In genomic region chr20:46977909-46978588, GRCh38 we compare ENCODE assay signal across 18 cellular contexts.
DNase-seq lines count a peak whose midpoint lies in the region; ATAC-seq and TF ChIP-seq lines count a peak whose summit lies in the region.
"Had no signal": no experiment of that assay in that cellular context is flagged by ENCODE, and none has a peak within 500 bp of the region (broad histone marks: within the 10 kb centered on the region; RNA-seq: fewer than 3 reads in every experiment).

No MANE protein-coding gene starts in this region.

- peaks cover 57% of the 10 kb centered on the region for H3K27me3 Mint-ChIP-seq in activated CD4-positive, alpha-beta T cell treated with anti-CD3 and anti-CD28 coated beads, Interleukin-2, amount 10 ng/mL, durations not matched to agents 7 days and 5 days
- H3K27me3 Mint-ChIP-seq in activated CD4-positive, alpha-beta T cell treated with anti-CD3 and anti-CD28 coated beads for 36 hours = peaks cover 33% of the 10 kb centered on the region
- no peaks in the 10 kb centered on the region for H3K27me3 Mint-ChIP-seq in endodermal cell (ENCODE audit: insufficient read depth)

- H2BK15ac ChIP-seq in neuronal stem cell (ENCODE audit: low read length) = peak overlapping the region; percentile 1

- TF ChIP-seq POLR2A in esophagus squamous epithelium (IDR thresholded peaks at IDR 0.05) = no peak

- H3K36me3 ChIP-seq in SJCRH30 (no peaks in the 10 kb centered on the region), endodermal cell (ENCODE audit: control insufficient read depth, insufficient read depth, low read length) (no peaks in the 10 kb centered on the region), neuronal stem cell (replicated peaks in 1 of 2; ENCODE audit: control insufficient read depth in 2 of 2, insufficient read depth in 2 of 2, low read length in 2 of 2) (no peaks in the 10 kb centered on the region), PC-9 (ENCODE audit: low read depth) (no peaks in the 10 kb centered on the region), esophagus squamous epithelium (no peaks in the 10 kb centered on the region)
- H3K36me3 ChIP-seq: BE2C had no signal

- POLR2A ChIA-PET in activated CD4-positive, alpha-beta T cell treated with anti-CD3 and anti-CD28 coated beads, Interleukin-2, amount 10 ng/mL, durations not matched to agents 7 days and 5 days (lab: Charles Lee) = no interaction called here
- POLR2A ChIA-PET in activated CD4-positive, alpha-beta T cell treated with anti-CD3 and anti-CD28 coated beads for 36 hours (lab: Charles Lee) = no interaction called here
- POLR2A ChIA-PET in PC-9 (lab: Charles Lee; ENCODE audit: unreplicated experiment) = no interaction called here

- no peak overlapping the region for H2BK5ac ChIP-seq in neuronal stem cell (ENCODE audit: low read length)

- no peak overlapping the region for H3K4ac ChIP-seq in neuronal stem cell (ENCODE audit: low read length)

- H3K79me1 ChIP-seq in neuronal stem cell (ENCODE audit: low read depth, low read length) = no peaks in the 10 kb centered on the region

- H3K18ac ChIP-seq in neuronal stem cell (ENCODE audit: low read length) = no peak overlapping the region

- H3K9ac ChIP-seq in endodermal cell (ENCODE audit: extremely low read depth, low read length, poor library complexity, severe bottlenecking) (no peak overlapping the region), neuronal stem cell (ENCODE audit: low read depth, low read length, poor library complexity) (no peak overlapping the region)

- H4K91ac ChIP-seq in neuronal stem cell (ENCODE audit: low read depth, low read length, poor library complexity) = no peak overlapping the region

- H2BK120ac ChIP-seq in neuronal stem cell (ENCODE audit: low read depth, low read length) = no peak overlapping the region

- H3K9me3 ChIP-seq in SJCRH30 (replicated peaks) (peaks cover under 1% of the 10 kb centered on the region), endodermal cell (ENCODE audit: control insufficient read depth, low read length) (peaks cover 9% of the 10 kb centered on the region), neuronal stem cell (replicated peaks in 1 of 2; ENCODE audit: control insufficient read depth in 2 of 2, insufficient read depth in 1 of 2, low read depth in 1 of 2, low read length in 2 of 2) (no peaks in the 10 kb centered on the region), PC-9 (ENCODE audit: insufficient read depth, low read depth) (peaks cover 6% of the 10 kb centered on the region), esophagus squamous epithelium (peaks cover 0 to 10% (median 3%) of the 10 kb centered on the region in 3 donors)
- H3K9me3 ChIP-seq: BE2C had no signal

- no peaks in the 10 kb centered on the region for H3K9me2 ChIP-seq in PC-9 (ENCODE audit: insufficient read depth)

- 94 to 96% methylated on average over 13 of the region's 13 CpGs for WGBS in endodermal cell (ENCODE audit: insufficient coverage in 1 of 2, insufficient read length in 1 of 2), 2 experiments
- WGBS in neuronal stem cell (ENCODE audit: extremely low coverage in 2 of 2, insufficient read length in 2 of 2, insufficient replicate concordance in 1 of 2), 2 donors = no CpG with 5 or more reads among the region's 13 CpGs
- 83 to 85% methylated on average over 10 to 12 of the region's 13 CpGs for WGBS in esophagus squamous epithelium, 2 donors

- no peak overlapping the region for H3K14ac ChIP-seq in neuronal stem cell (ENCODE audit: low read length)

- CTCF ChIA-PET in activated CD4-positive, alpha-beta T cell treated with anti-CD3 and anti-CD28 coated beads, Interleukin-2, amount 10 ng/mL, durations not matched to agents 7 days and 5 days (lab: Charles Lee) = no interaction called here
- CTCF ChIA-PET in activated CD4-positive, alpha-beta T cell treated with anti-CD3 and anti-CD28 coated beads for 36 hours (lab: Charles Lee) = interaction anchor here (0.7 kb wide), 1 partner anchor 1235 kb away, joined by 3 read pairs; no protein-coding TSS in a partner anchor
- CTCF ChIA-PET in PC-9 (lab: Charles Lee) = no interaction called here

- H3K4me1 Mint-ChIP-seq in activated CD4-positive, alpha-beta T cell treated with anti-CD3 and anti-CD28 coated beads, Interleukin-2, amount 10 ng/mL, durations not matched to agents 7 days and 5 days = peaks cover 41% of the 10 kb centered on the region
- peaks cover 7% of the 10 kb centered on the region for H3K4me1 Mint-ChIP-seq in activated CD4-positive, alpha-beta T cell treated with anti-CD3 and anti-CD28 coated beads for 36 hours
- H3K4me1 Mint-ChIP-seq in endodermal cell = peaks cover 21% of the 10 kb centered on the region

- no peak overlapping the region for H3K4me2 ChIP-seq in neuronal stem cell (ENCODE audit: insufficient read depth, low read length, poor library complexity, severe bottlenecking)
- no peak overlapping the region for H3K4me2 ChIP-seq in PC-9

- peaks cover 5% of the 10 kb centered on the region for H3K9me3 Mint-ChIP-seq in activated CD4-positive, alpha-beta T cell treated with anti-CD3 and anti-CD28 coated beads, Interleukin-2, amount 10 ng/mL, durations not matched to agents 7 days and 5 days
- peaks cover 5% of the 10 kb centered on the region for H3K9me3 Mint-ChIP-seq in activated CD4-positive, alpha-beta T cell treated with anti-CD3 and anti-CD28 coated beads for 36 hours (ENCODE audit: low read depth)
- peaks cover 10% of the 10 kb centered on the region for H3K9me3 Mint-ChIP-seq in endodermal cell

- ATAC-seq in activated CD4-positive, alpha-beta T cell treated with anti-CD3 and anti-CD28 coated beads for 36 hours = no peak
- ATAC-seq: PC-3 had no signal

- TF ChIP-seq CTCF in endodermal cell (conservative IDR thresholded peaks at IDR 0.05) (no peak), PC-9 (conservative IDR thresholded peaks at IDR 0.05) (no peak), esophagus squamous epithelium (IDR thresholded peaks at IDR 0.05) (no peak)

- H3F3A ChIP-seq in PC-9 (ENCODE audit: insufficient read depth, low read depth) = no peaks in the 10 kb centered on the region

- H2AK5ac ChIP-seq in neuronal stem cell (ENCODE audit: low read depth, low read length) = peak overlapping the region; percentile 65

- no peaks in the 10 kb centered on the region for H3K79me2 ChIP-seq in PC-9 (ENCODE audit: low read depth)

- intact Hi-C loops in activated CD4-positive, alpha-beta T cell treated with anti-CD3 and anti-CD28 coated beads for 36 hours (cut with DNase I, micrococcal nuclease) = no loop called here
- intact Hi-C loops in PC-9 (cut with micrococcal nuclease; ENCODE audit: unreplicated experiment) = no loop called here
- intact Hi-C loops in esophagus squamous epithelium (cut with DNase I) = no loop called here

- H3K27ac Mint-ChIP-seq in activated CD4-positive, alpha-beta T cell treated with anti-CD3 and anti-CD28 coated beads, Interleukin-2, amount 10 ng/mL, durations not matched to agents 7 days and 5 days = peak overlapping the region; percentile 11
- no peak overlapping the region for H3K27ac Mint-ChIP-seq in activated CD4-positive, alpha-beta T cell treated with anti-CD3 and anti-CD28 coated beads for 36 hours
- peak overlapping the region; percentile 35 for H3K27ac Mint-ChIP-seq in endodermal cell
- H3K27ac Mint-ChIP-seq: CD4-positive, alpha-beta T cell; HFFc6 had no signal

- H3K23ac ChIP-seq in neuronal stem cell (ENCODE audit: low read depth, low read length, poor library complexity) = no peak overlapping the region

- H4K8ac ChIP-seq in neuronal stem cell (ENCODE audit: low read depth, low read length) = no peak overlapping the region

- H3K4me3 Mint-ChIP-seq in activated CD4-positive, alpha-beta T cell treated with anti-CD3 and anti-CD28 coated beads, Interleukin-2, amount 10 ng/mL, durations not matched to agents 7 days and 5 days = no peak overlapping the region
- no peak overlapping the region for H3K4me3 Mint-ChIP-seq in activated CD4-positive, alpha-beta T cell treated with anti-CD3 and anti-CD28 coated beads for 36 hours
- H3K4me3 Mint-ChIP-seq in endodermal cell = no peak overlapping the region
- H3K4me3 Mint-ChIP-seq: CD4-positive, alpha-beta T cell; HFFc6 had no signal

- no peak for DNase-seq in activated CD4-positive, alpha-beta T cell treated with anti-CD3 and anti-CD28 coated beads, Interleukin-2, amount 10 ng/mL, durations not matched to agents 7 days and 5 days
- no peak for DNase-seq in activated CD4-positive, alpha-beta T cell treated with anti-CD3 and anti-CD28 coated beads for 36 hours
- DNase-seq in SJCRH30 = no peak
- no peak for DNase-seq in endodermal cell
- DNase-seq in neuronal stem cell (ENCODE audit: low spot score) = no peak
- no peak for DNase-seq in PC-9
- no peak for DNase-seq in RKO (ENCODE audit: low spot score)
- DNase-seq in esophagus squamous epithelium (lab: John Stamatoyannopoulos, UW) = no peak
- DNase-seq: 8988T; BE2C; CD4-positive, alpha-beta T cell; EL; HFFc6; NCI-H1105; NCI-H1694; NCI-H2107; NCI-H345; PC-3 had no signal

- H2AFZ ChIP-seq in neuronal stem cell (ENCODE audit: low read length) (no peak overlapping the region), PC-9 (no peak overlapping the region)

- H2BK12ac ChIP-seq in neuronal stem cell (ENCODE audit: low read length) = no peak overlapping the region

- no peaks in the 10 kb centered on the region for H4K20me1 ChIP-seq in PC-9 (ENCODE audit: insufficient read depth)

- no peaks in the 10 kb centered on the region for H3K36me3 Mint-ChIP-seq in activated CD4-positive, alpha-beta T cell treated with anti-CD3 and anti-CD28 coated beads, Interleukin-2, amount 10 ng/mL, durations not matched to agents 7 days and 5 days (ENCODE audit: low read depth)
- H3K36me3 Mint-ChIP-seq in activated CD4-positive, alpha-beta T cell treated with anti-CD3 and anti-CD28 coated beads for 36 hours (ENCODE audit: low read depth) = no peaks in the 10 kb centered on the region
- H3K36me3 Mint-ChIP-seq in endodermal cell (ENCODE audit: low read depth) = peaks cover 3% of the 10 kb centered on the region

- no TSS peak for BruUV-seq in PC-9 (replicated peaks; lab: Mats Ljungman, UMichigan)

- no peak overlapping the region for H3K4me3 ChIP-seq in SJCRH30
- H3K4me3 ChIP-seq in endodermal cell (ENCODE audit: low read length) = no peak overlapping the region
- peak overlapping the region in 1 of 2 donors; percentile 8 for H3K4me3 ChIP-seq in neuronal stem cell (ENCODE audit: low read length in 2 of 2)
- H3K4me3 ChIP-seq in PC-9 = no peak overlapping the region
- H3K4me3 ChIP-seq in esophagus squamous epithelium = no peak overlapping the region

- H3K27me3 ChIP-seq in SJCRH30 (no peaks in the 10 kb centered on the region), endodermal cell (ENCODE audit: control insufficient read depth, insufficient read depth, low read length, poor library complexity, severe bottlenecking) (no peaks in the 10 kb centered on the region), neuronal stem cell (ENCODE audit: control insufficient read depth in 3 of 3, insufficient read depth in 3 of 3, low read depth in 1 of 3, low read length in 3 of 3) (peaks cover 0 to 4% (median 0%) of the 10 kb centered on the region in 3 experiments), PC-9 (ENCODE audit: insufficient read depth, low read depth) (no peaks in the 10 kb centered on the region), esophagus squamous epithelium (peaks cover 0 to 4% (median 0%) of the 10 kb centered on the region in 4 donors)
- H3K27me3 ChIP-seq: BE2C had no signal

- H3K27ac ChIP-seq in SJCRH30 = peak overlapping the region; percentile 97
- H3K27ac ChIP-seq in endodermal cell (ENCODE audit: low read depth, low read length) = peak overlapping the region; percentile 96
- no peak overlapping the region for H3K27ac ChIP-seq in neuronal stem cell (replicated peaks; ENCODE audit: low read length)
- no peak overlapping the region for H3K27ac ChIP-seq in PC-9
- H3K27ac ChIP-seq in esophagus squamous epithelium = no peak overlapping the region

- H3K4me1 ChIP-seq in SJCRH30 (peaks cover 59% of the 10 kb centered on the region), endodermal cell (ENCODE audit: control insufficient read depth, insufficient read depth, low read length) (peaks cover 16% of the 10 kb centered on the region), neuronal stem cell (ENCODE audit: control insufficient read depth in 2 of 2, insufficient read depth in 1 of 2, low read depth in 1 of 2, low read length in 2 of 2) (peaks cover 0 to 11% of the 10 kb centered on the region in 2 donors), PC-9 (replicated peaks; ENCODE audit: insufficient read depth) (peaks cover 5% of the 10 kb centered on the region; the same call in 1 of the 2 replicates), esophagus squamous epithelium (peaks cover 15 to 83% (median 18%) of the 10 kb centered on the region in 3 donors)
- H3K4me1 ChIP-seq: BE2C had no signal

Comparison
In these comparisons a context has a peak if more than half of its experiments do, and no peak if none do; other contexts are left out.
1. H3K27ac ChIP-seq: peak in SJCRH30 (single experiment) and endodermal cell (single experiment); none in neuronal stem cell (single experiment), PC-9 (single experiment) and esophagus squamous epithelium (0 of 4).